Comparison of ENCODE assay signal across 1 cellular context in the genomic region with DNA sequence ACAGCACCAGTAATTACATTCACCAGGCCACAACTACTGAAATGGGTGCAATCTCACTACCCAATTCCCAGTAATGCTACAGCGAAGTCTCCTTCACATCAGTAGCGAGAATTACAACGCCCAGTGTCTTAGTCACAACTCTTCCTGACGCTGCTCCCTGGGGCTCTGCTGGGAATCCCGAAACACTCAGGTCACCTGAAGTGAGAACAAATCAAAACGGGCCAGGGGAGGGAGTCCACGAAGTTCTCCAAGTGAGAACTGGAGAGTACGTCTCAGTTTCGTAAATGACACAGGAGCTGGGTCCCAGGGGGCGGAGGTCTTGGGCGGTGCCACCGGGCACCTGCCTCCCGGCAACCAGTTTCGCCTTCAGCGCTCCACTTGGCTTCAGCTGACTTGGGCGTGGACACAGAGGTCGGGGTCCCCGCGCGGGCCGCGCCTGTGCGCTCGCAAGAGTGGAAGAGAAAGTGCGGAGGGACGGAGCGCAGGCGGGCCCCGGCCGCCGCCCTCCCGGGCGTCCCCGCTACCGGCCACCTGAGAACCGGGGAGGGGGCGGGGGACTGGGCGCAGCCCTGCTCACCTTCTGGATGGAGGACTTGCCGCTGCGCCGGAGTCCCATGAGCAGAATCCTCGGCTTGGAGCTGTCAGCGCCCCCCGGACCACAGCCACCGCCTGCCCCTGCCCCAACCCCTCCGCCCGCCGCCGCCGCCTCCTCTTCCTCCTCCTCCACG.
TF ChIP-seq lines count a peak whose summit lies in the region.

No MANE protein-coding gene starts in this region.

TF ChIP-seq in GM23338, 12 proteins besides CTCF, POLR2A, EP300 and RAD21 (continued from another document):
- TF ChIP-seq, protein P1, sequence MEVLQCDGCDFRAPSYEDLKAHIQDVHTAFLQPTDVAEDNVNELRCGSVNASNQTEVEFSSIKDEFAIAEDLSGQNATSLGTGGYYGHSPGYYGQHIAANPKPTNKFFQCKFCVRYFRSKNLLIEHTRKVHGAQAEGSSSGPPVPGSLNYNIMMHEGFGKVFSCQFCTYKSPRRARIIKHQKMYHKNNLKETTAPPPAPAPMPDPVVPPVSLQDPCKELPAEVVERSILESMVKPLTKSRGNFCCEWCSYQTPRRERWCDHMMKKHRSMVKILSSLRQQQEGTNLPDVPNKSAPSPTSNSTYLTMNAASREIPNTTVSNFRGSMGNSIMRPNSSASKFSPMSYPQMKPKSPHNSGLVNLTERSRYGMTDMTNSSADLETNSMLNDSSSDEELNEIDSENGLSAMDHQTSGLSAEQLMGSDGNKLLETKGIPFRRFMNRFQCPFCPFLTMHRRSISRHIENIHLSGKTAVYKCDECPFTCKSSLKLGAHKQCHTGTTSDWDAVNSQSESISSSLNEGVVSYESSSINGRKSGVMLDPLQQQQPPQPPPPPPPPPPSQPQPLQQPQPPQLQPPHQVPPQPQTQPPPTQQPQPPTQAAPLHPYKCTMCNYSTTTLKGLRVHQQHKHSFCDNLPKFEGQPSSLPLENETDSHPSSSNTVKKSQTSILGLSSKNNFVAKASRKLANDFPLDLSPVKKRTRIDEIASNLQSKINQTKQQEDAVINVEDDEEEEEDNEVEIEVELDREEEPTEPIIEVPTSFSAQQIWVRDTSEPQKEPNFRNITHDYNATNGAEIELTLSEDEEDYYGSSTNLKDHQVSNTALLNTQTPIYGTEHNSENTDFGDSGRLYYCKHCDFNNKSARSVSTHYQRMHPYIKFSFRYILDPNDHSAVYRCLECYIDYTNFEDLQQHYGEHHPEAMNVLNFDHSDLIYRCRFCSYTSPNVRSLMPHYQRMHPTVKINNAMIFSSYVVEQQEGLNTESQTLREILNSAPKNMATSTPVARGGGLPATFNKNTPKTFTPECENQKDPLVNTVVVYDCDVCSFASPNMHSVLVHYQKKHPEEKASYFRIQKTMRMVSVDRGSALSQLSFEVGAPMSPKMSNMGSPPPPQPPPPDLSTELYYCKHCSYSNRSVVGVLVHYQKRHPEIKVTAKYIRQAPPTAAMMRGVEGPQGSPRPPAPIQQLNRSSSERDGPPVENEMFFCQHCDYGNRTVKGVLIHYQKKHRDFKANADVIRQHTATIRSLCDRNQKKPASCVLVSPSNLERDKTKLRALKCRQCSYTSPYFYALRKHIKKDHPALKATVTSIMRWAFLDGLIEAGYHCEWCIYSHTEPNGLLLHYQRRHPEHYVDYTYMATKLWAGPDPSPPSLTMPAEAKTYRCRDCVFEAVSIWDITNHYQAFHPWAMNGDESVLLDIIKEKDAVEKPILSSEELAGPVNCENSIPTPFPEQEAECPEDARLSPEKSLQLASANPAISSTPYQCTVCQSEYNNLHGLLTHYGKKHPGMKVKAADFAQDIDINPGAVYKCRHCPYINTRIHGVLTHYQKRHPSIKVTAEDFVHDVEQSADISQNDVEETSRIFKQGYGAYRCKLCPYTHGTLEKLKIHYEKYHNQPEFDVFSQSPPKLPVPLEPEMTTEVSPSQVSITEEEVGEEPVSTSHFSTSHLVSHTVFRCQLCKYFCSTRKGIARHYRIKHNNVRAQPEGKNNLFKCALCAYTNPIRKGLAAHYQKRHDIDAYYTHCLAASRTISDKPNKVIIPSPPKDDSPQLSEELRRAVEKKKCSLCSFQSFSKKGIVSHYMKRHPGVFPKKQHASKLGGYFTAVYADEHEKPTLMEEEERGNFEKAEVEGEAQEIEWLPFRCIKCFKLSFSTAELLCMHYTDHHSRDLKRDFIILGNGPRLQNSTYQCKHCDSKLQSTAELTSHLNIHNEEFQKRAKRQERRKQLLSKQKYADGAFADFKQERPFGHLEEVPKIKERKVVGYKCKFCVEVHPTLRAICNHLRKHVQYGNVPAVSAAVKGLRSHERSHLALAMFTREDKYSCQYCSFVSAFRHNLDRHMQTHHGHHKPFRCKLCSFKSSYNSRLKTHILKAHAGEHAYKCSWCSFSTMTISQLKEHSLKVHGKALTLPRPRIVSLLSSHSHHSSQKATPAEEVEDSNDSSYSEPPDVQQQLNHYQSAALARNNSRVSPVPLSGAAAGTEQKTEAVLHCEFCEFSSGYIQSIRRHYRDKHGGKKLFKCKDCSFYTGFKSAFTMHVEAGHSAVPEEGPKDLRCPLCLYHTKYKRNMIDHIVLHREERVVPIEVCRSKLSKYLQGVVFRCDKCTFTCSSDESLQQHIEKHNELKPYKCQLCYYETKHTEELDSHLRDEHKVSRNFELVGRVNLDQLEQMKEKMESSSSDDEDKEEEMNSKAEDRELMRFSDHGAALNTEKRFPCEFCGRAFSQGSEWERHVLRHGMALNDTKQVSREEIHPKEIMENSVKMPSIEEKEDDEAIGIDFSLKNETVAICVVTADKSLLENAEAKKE (CRISPR knock-in tag; IDR thresholded peaks at IDR 0.05): no peak
- TF ChIP-seq, protein P2, sequence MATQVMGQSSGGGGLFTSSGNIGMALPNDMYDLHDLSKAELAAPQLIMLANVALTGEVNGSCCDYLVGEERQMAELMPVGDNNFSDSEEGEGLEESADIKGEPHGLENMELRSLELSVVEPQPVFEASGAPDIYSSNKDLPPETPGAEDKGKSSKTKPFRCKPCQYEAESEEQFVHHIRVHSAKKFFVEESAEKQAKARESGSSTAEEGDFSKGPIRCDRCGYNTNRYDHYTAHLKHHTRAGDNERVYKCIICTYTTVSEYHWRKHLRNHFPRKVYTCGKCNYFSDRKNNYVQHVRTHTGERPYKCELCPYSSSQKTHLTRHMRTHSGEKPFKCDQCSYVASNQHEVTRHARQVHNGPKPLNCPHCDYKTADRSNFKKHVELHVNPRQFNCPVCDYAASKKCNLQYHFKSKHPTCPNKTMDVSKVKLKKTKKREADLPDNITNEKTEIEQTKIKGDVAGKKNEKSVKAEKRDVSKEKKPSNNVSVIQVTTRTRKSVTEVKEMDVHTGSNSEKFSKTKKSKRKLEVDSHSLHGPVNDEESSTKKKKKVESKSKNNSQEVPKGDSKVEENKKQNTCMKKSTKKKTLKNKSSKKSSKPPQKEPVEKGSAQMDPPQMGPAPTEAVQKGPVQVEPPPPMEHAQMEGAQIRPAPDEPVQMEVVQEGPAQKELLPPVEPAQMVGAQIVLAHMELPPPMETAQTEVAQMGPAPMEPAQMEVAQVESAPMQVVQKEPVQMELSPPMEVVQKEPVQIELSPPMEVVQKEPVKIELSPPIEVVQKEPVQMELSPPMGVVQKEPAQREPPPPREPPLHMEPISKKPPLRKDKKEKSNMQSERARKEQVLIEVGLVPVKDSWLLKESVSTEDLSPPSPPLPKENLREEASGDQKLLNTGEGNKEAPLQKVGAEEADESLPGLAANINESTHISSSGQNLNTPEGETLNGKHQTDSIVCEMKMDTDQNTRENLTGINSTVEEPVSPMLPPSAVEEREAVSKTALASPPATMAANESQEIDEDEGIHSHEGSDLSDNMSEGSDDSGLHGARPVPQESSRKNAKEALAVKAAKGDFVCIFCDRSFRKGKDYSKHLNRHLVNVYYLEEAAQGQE (IDR thresholded peaks at IDR 0.05; ENCODE audit: unreplicated experiment): no peak
- TF ChIP-seq JUNB (IDR thresholded peaks at IDR 0.05; ENCODE audit: unreplicated experiment) (no peak), ZNF114 (CRISPR knock-in tag; IDR thresholded peaks at IDR 0.05) (no peak), STAT1 (IDR thresholded peaks at IDR 0.05; ENCODE audit: unreplicated experiment) (no peak), EZH2phosphoT487 (IDR thresholded peaks at IDR 0.05; ENCODE audit: unreplicated experiment) (no peak), NANOG (IDR thresholded peaks at IDR 0.05; ENCODE audit: borderline replicate concordance) (no peak), EZH2 (IDR thresholded peaks at IDR 0.05; ENCODE audit: low read depth, unreplicated experiment) (no peak), CREB1 (CRISPR knock-in tag; IDR thresholded peaks at IDR 0.05; ENCODE audit: low read depth) (no peak), ZNF331 (CRISPR knock-in tag; IDR thresholded peaks at IDR 0.05; ENCODE audit: low read depth) (no peak)
